ENCODE assay signal across 7 cellular contexts in genomic region chr19:54137913-54138776, GRCh38. TPM values are rescaled to one million over a fixed set of nuclear protein-coding genes. Genes with fewer than 3 reads are reported as not detected.
A peak's percentile ranks its signal among the peaks of the same experiment; 100 is the strongest.
DNase-seq lines count a peak whose midpoint lies in the region; ATAC-seq lines count a peak whose summit lies in the region.
"Had no signal": no experiment of that assay in that cellular context is flagged by ENCODE, and none has a peak within 500 bp of the region (broad histone marks: within the 10 kb centered on the region; RNA-seq: fewer than 3 reads in every experiment).

No MANE protein-coding gene starts in this region.

- H3K4me1 Mint-ChIP-seq in activated naive CD8-positive, alpha-beta T cell treated with anti-CD3 and anti-CD28 coated beads for 36 hours = peaks cover 44% of the 10 kb centered on the region

- peak overlapping the region; percentile 92 for H3K27ac Mint-ChIP-seq in activated naive CD8-positive, alpha-beta T cell treated with anti-CD3 and anti-CD28 coated beads for 36 hours

- H3K4me1 ChIP-seq in mesodermal cell (ENCODE audit: control insufficient read depth, insufficient read depth, low read length, poor library complexity, severe bottlenecking) = peaks cover 25% of the 10 kb centered on the region

- H3K36me3 ChIP-seq in KOPT-K1 (ENCODE audit: insufficient read depth, low read length) (peaks cover 44% of the 10 kb centered on the region), mesodermal cell (ENCODE audit: control insufficient read depth, insufficient read depth, low read length) (peaks cover 41% of the 10 kb centered on the region)

- no peak for ATAC-seq in GM21529 (IDR thresholded peaks at IDR 0.05; ENCODE audit: unreplicated experiment)
- ATAC-seq in HG03457 (IDR thresholded peaks at IDR 0.05; ENCODE audit: unreplicated experiment) = no peak

- H3K9me3 ChIP-seq in KOPT-K1 (ENCODE audit: insufficient read depth, low read length, poor library complexity, severe bottlenecking) = peaks cover 5% of the 10 kb centered on the region
- H3K9me3 ChIP-seq in mesodermal cell (ENCODE audit: control insufficient read depth, low read length) = no peaks in the 10 kb centered on the region

- 2 to 3% methylated on average over 30 to 54 of the region's 90 CpGs for WGBS in mesodermal cell (ENCODE audit: insufficient coverage in 2 of 2), 2 experiments

- DNase-seq in activated naive CD8-positive, alpha-beta T cell treated with anti-CD3 and anti-CD28 coated beads for 36 hours = peak; percentile 51
- DNase-seq in EL = no peak

- H3K27ac ChIP-seq in KOPT-K1 (ENCODE audit: low read depth, low read length, poor library complexity, severe bottlenecking) (peak overlapping the region; percentile 85), mesodermal cell (ENCODE audit: low read depth, low read length, severe bottlenecking) (peak overlapping the region; percentile 96)

- H3K36me3 Mint-ChIP-seq in activated naive CD8-positive, alpha-beta T cell treated with anti-CD3 and anti-CD28 coated beads for 36 hours = peaks cover 7% of the 10 kb centered on the region

- H3K27me3 Mint-ChIP-seq in activated naive CD8-positive, alpha-beta T cell treated with anti-CD3 and anti-CD28 coated beads for 36 hours = peaks cover 10% of the 10 kb centered on the region

- H3K9me3 Mint-ChIP-seq in activated naive CD8-positive, alpha-beta T cell treated with anti-CD3 and anti-CD28 coated beads for 36 hours = no peaks in the 10 kb centered on the region

- H3K4me3 ChIP-seq in mesodermal cell (ENCODE audit: extremely low read depth, insufficient read depth, low read length, poor library complexity, severe bottlenecking) = peak overlapping the region; percentile 87

- H3K4me3 Mint-ChIP-seq in activated naive CD8-positive, alpha-beta T cell treated with anti-CD3 and anti-CD28 coated beads for 36 hours = peak overlapping the region; percentile 94

RNA-seq across cellular contexts. Expression of gene CNOT3, which starts 0.6 kb away (rescaled TPM):
- total RNA-seq in activated naive CD8-positive, alpha-beta T cell treated with anti-CD3 and anti-CD28 coated beads for 36 hours = 10 to 100 TPM; 59.0 to 62.1 TPM
- 59.3 TPM for polyA plus RNA-seq in mesodermal cell (2013, experiment 1 of 2)
- 53.7 TPM for polyA plus RNA-seq in mesodermal cell (2013, experiment 2 of 2)

RNA-seq across cellular contexts. Expression of gene LENG1, which starts 21.4 kb away (rescaled TPM):
- 1 to 10 TPM; 3.2 to 4.1 TPM for total RNA-seq in activated naive CD8-positive, alpha-beta T cell treated with anti-CD3 and anti-CD28 coated beads for 36 hours
- polyA plus RNA-seq in mesodermal cell (2013, experiment 1 of 2) = 6.3 TPM
- polyA plus RNA-seq in mesodermal cell (2013, experiment 2 of 2) = 5.9 TPM

RNA-seq across cellular contexts. Expression of gene PRPF31, which starts 22.6 kb away (rescaled TPM):
- 100 to 1,000 TPM; 120 to 124 TPM for total RNA-seq in activated naive CD8-positive, alpha-beta T cell treated with anti-CD3 and anti-CD28 coated beads for 36 hours
- polyA plus RNA-seq in mesodermal cell (2013, experiment 1 of 2) = 50.8 TPM
- 47.8 TPM for polyA plus RNA-seq in mesodermal cell (2013, experiment 2 of 2)

RNA-seq across cellular contexts. Expression of gene TFPT, which starts 22.7 kb away (rescaled TPM):
- total RNA-seq in activated naive CD8-positive, alpha-beta T cell treated with anti-CD3 and anti-CD28 coated beads for 36 hours = 10 to 100 TPM; 33.3 to 38.5 TPM
- polyA plus RNA-seq in mesodermal cell (2013, experiment 1 of 2) = 35.6 TPM
- 25.1 TPM for polyA plus RNA-seq in mesodermal cell (2013, experiment 2 of 2)

RNA-seq across cellular contexts. Expression of gene TMC4, which starts 34.8 kb away (rescaled TPM):
- total RNA-seq in activated naive CD8-positive, alpha-beta T cell treated with anti-CD3 and anti-CD28 coated beads for 36 hours = not detected
- polyA plus RNA-seq in mesodermal cell (2013, experiment 1 of 2) = 0.63 TPM
- 0.76 TPM for polyA plus RNA-seq in mesodermal cell (2013, experiment 2 of 2)
- total RNA-seq: glomerular endothelial cell had no signal
